14 cellular contexts compared by ENCODE assay signal in genomic region chr2:1781291-1782080, GRCh38. TPM values are rescaled to one million over a fixed set of nuclear protein-coding genes. Genes with fewer than 3 reads are reported as not detected.
DNase-seq lines count a peak whose midpoint lies in the region; TF ChIP-seq lines count a peak whose summit lies in the region.
"Had no signal": no experiment of that assay in that cellular context is flagged by ENCODE, and none has a peak within 500 bp of the region (broad histone marks: within the 10 kb centered on the region; RNA-seq: fewer than 3 reads in every experiment).

No MANE protein-coding gene starts in this region.

- no peak overlapping the region for H3K27ac ChIP-seq in smooth muscle cell (ENCODE audit: low read depth)
- H3K27ac ChIP-seq: adrenal gland, heart left ventricle, lower lobe of right lung had no signal

- no peaks in the 10 kb centered on the region for H3K4me1 Mint-ChIP-seq in T-helper 2 cell treated with Interferon-gamma antibody and Interleukin-4, amounts not matched to agents 5 μg/mL and 100 μg/mL, for 36 hours (ENCODE audit: low read depth)
- peaks cover 22% of the 10 kb centered on the region for H3K4me1 Mint-ChIP-seq in activated naive CD8-positive, alpha-beta T cell treated with anti-CD3 and anti-CD28 coated beads for 36 hours

- H3K36me3 ChIP-seq in smooth muscle cell (ENCODE audit: low read depth): no peaks in the 10 kb centered on the region
- H3K36me3 ChIP-seq: adrenal gland, HAP-1, heart left ventricle, lower lobe of right lung had no signal

- no peaks in the 10 kb centered on the region for H4K20me1 ChIP-seq in smooth muscle cell (ENCODE audit: low read depth)

- no peaks in the 10 kb centered on the region for H3K4me1 ChIP-seq in smooth muscle cell (ENCODE audit: low read depth)
- H3K4me1 ChIP-seq: adrenal gland, HAP-1, heart left ventricle, lower lobe of right lung had no signal

- H3K36me3 Mint-ChIP-seq in T-helper 2 cell treated with Interferon-gamma antibody and Interleukin-4, amounts not matched to agents 5 μg/mL and 100 μg/mL, for 36 hours (ENCODE audit: low read depth): no peaks in the 10 kb centered on the region
- H3K36me3 Mint-ChIP-seq in activated naive CD8-positive, alpha-beta T cell treated with anti-CD3 and anti-CD28 coated beads for 36 hours: no peaks in the 10 kb centered on the region
- H3K36me3 Mint-ChIP-seq: CD4-positive, CD25-positive, alpha-beta regulatory T cell had no signal

- H3K27me3 ChIP-seq in smooth muscle cell (ENCODE audit: low read depth): no peaks in the 10 kb centered on the region
- H3K27me3 ChIP-seq: adrenal gland had no signal

- no peaks in the 10 kb centered on the region for H3K9me3 Mint-ChIP-seq in T-helper 2 cell treated with Interferon-gamma antibody and Interleukin-4, amounts not matched to agents 5 μg/mL and 100 μg/mL, for 36 hours
- H3K9me3 Mint-ChIP-seq in activated naive CD8-positive, alpha-beta T cell treated with anti-CD3 and anti-CD28 coated beads for 36 hours: no peaks in the 10 kb centered on the region

- H3K79me2 ChIP-seq in smooth muscle cell (ENCODE audit: low read depth): no peaks in the 10 kb centered on the region

- no peaks in the 10 kb centered on the region for H3F3A ChIP-seq in smooth muscle cell (ENCODE audit: low read depth)

- TF ChIP-seq CTCF in smooth muscle cell (IDR thresholded peaks at IDR 0.05; ENCODE audit: borderline replicate concordance, insufficient read depth, poor library complexity, severe bottlenecking): no peak

- H2AFZ ChIP-seq in smooth muscle cell (ENCODE audit: low read depth): peak overlapping the region; percentile 8

- no peak overlapping the region for H3K4me2 ChIP-seq in smooth muscle cell

- H3K9me3 ChIP-seq in smooth muscle cell (replicated peaks; ENCODE audit: low read depth): no peaks in the 10 kb centered on the region
- H3K9me3 ChIP-seq: adrenal gland, HAP-1, heart left ventricle, lower lobe of right lung had no signal

- H3K27ac Mint-ChIP-seq in T-helper 2 cell treated with Interferon-gamma antibody and Interleukin-4, amounts not matched to agents 5 μg/mL and 100 μg/mL, for 36 hours: peak overlapping the region; percentile 68
- peak overlapping the region; percentile 77 for H3K27ac Mint-ChIP-seq in activated naive CD8-positive, alpha-beta T cell treated with anti-CD3 and anti-CD28 coated beads for 36 hours
- H3K27ac Mint-ChIP-seq: CD4-positive, CD25-positive, alpha-beta regulatory T cell had no signal

- peak overlapping the region; percentile 61 for H3K4me3 Mint-ChIP-seq in T-helper 2 cell treated with Interferon-gamma antibody and Interleukin-4, amounts not matched to agents 5 μg/mL and 100 μg/mL, for 36 hours
- peak overlapping the region; percentile 40 for H3K4me3 Mint-ChIP-seq in activated naive CD8-positive, alpha-beta T cell treated with anti-CD3 and anti-CD28 coated beads for 36 hours

- WGBS in smooth muscle cell (ENCODE audit: low lambda C conversion rate): 63% methylated on average over 16 of the region's 16 CpGs

- no peaks in the 10 kb centered on the region for H3K27me3 Mint-ChIP-seq in T-helper 2 cell treated with Interferon-gamma antibody and Interleukin-4, amounts not matched to agents 5 μg/mL and 100 μg/mL, for 36 hours (ENCODE audit: low read depth)
- H3K27me3 Mint-ChIP-seq in activated naive CD8-positive, alpha-beta T cell treated with anti-CD3 and anti-CD28 coated beads for 36 hours: no peaks in the 10 kb centered on the region

- H3K4me3 ChIP-seq in smooth muscle cell: no peak overlapping the region
- H3K4me3 ChIP-seq: adrenal gland, HAP-1, heart left ventricle, lower lobe of right lung had no signal

- no peak overlapping the region for H3K9ac ChIP-seq in smooth muscle cell (ENCODE audit: low read depth)

- DNase-seq in EH (ENCODE audit: low read depth) (peak; percentile 61), smooth muscle cell (lab: John Stamatoyannopoulos, UW; ENCODE audit: unreplicated experiment) (no peak), NCI-H2196 (lab: John Stamatoyannopoulos, UW; ENCODE audit: unreplicated experiment) (no peak), cerebellum (ENCODE audit: low spot score) (no peak), DMS53 (lab: John Stamatoyannopoulos, UW) (no peak)
- peak; percentile 10 for DNase-seq in T-helper 2 cell treated with Interferon-gamma antibody and Interleukin-4, amounts not matched to agents 5 μg/mL and 100 μg/mL, for 36 hours (ENCODE audit: low spot score)
- peak; percentile 63 for DNase-seq in activated naive CD8-positive, alpha-beta T cell treated with anti-CD3 and anti-CD28 coated beads for 36 hours
- DNase-seq in activated CD4-positive, CD25-positive, alpha-beta regulatory T cell (lab: John Stamatoyannopoulos, UW): no peak
- DNase-seq: heart left ventricle, KBM-7, lower lobe of right lung had no signal

RNA-seq across cellular contexts. Expression of gene PXDN, which starts 37.2 kb away (rescaled TPM):
- total RNA-seq in activated naive CD8-positive, alpha-beta T cell treated with anti-CD3 and anti-CD28 coated beads for 36 hours: 1 to 10 TPM; 1.8 to 2.1 TPM
- total RNA-seq in smooth muscle cell: 328 and 334 TPM in 2 replicates
- polyA plus RNA-seq in smooth muscle cell: 253 and 333 TPM in 2 replicates
- total RNA-seq in cerebellum: 39.7 TPM
- polyA plus RNA-seq: CD4-positive, CD25-positive, alpha-beta regulatory T cell had no signal

Comparison
In these comparisons a context has a peak if more than half of its experiments do, and no peak if none do; other contexts are left out.
1. DNase-seq: peak in EH (single experiment), T-helper 2 cell treated with Interferon-gamma antibody and Interleukin-4, amounts not matched to agents 5 μg/mL and 100 μg/mL, for 36 hours (single experiment) and activated naive CD8-positive, alpha-beta T cell treated with anti-CD3 and anti-CD28 coated beads for 36 hours (single experiment); none in smooth muscle cell (single experiment), NCI-H2196 (single experiment), cerebellum (single experiment), activated CD4-positive, CD25-positive, alpha-beta regulatory T cell (0 of 4) and DMS53 (single experiment).
2. RNA of gene PXDN, which starts 37.2 kb away (total RNA-seq): 328 to 334 TPM in smooth muscle cell and 39.7 TPM in cerebellum (single experiment); 1.8 to 2.1 TPM in activated naive CD8-positive, alpha-beta T cell treated with anti-CD3 and anti-CD28 coated beads for 36 hours; every median in the first group is over 10 times any median in the second.